In genomic region chr11:77593883-77594282, GRCh38 we compare ENCODE assay signal across 29 cellular contexts.
"Had no signal": no experiment of that assay in that cellular context is flagged by ENCODE, and none has a peak within 500 bp of the region (broad histone marks: within the 10 kb centered on the region; RNA-seq: fewer than 3 reads in every experiment).

No MANE protein-coding gene starts in this region.

- H3K27me3 ChIP-seq: ascending aorta, brain microvascular endothelial cell, esophagus muscularis mucosa, gastroesophageal sphincter had no signal

- H3K27ac Mint-ChIP-seq: activated CD4-positive, alpha-beta memory T cell treated with anti-CD3 and anti-CD28 coated beads for 36 hours; activated CD4-positive, alpha-beta T cell treated with anti-CD3 and anti-CD28 coated beads for 36 hours; activated CD4-positive, alpha-beta T cell treated with anti-CD3 and anti-CD28 coated beads, Interleukin-2, amount 10 ng/mL, durations not matched to agents 24 days and 14 days; activated CD8-positive, alpha-beta memory T cell treated with anti-CD3 and anti-CD28 coated beads, Interleukin-2, amount 10 ng/mL, durations not matched to agents 7 days and 5 days; activated CD8-positive, alpha-beta T cell treated with anti-CD3 and anti-CD28 coated beads, Interleukin-2, amount 10 ng/mL, durations not matched to agents 7 days and 5 days; activated naive CD4-positive, alpha-beta T cell treated with anti-CD3 and anti-CD28 coated beads for 36 hours; activated naive CD4-positive, alpha-beta T cell treated with anti-CD3 and anti-CD28 coated beads, Interleukin-2, amount 50 U/mL, for 24 hours; activated naive CD8-positive, alpha-beta T cell treated with anti-CD3 and anti-CD28 coated beads for 36 hours; activated naive CD8-positive, alpha-beta T cell treated with anti-CD3 and anti-CD28 coated beads, Interleukin-2, amount 50 U/mL, for 24 hours; activated T-helper 1 cell treated with anti-CD3 and anti-CD28 coated beads, Interleukin-12 subunit alpha, Interleukin-12 subunit beta, Interleukin-2, Interleukin-4 antibody, amounts not matched to agents 30 ng/mL and 10 ng/mL and 1 ng/mL, durations not matched to agents 14 hours and 24 hours and 36 hours; activated T-helper 2 cell treated with anti-CD3 and anti-CD28 coated beads, Interferon-gamma antibody, Interleukin-2, Interleukin-4, amounts not matched to agents 10 μg/mL and 5 μg/mL and 100 μg/mL, durations not matched to agents 14 hours and 24 hours and 36 hours; effector memory CD8-positive, alpha-beta T cell had no signal

- H3K9me3 ChIP-seq: ascending aorta, esophagus muscularis mucosa, gastroesophageal sphincter had no signal

- DNase-seq: activated CD4-positive, alpha-beta memory T cell treated with anti-CD3 and anti-CD28 coated beads for 36 hours; activated CD4-positive, alpha-beta T cell treated with anti-CD3 and anti-CD28 coated beads for 36 hours; activated CD4-positive, alpha-beta T cell treated with anti-CD3 and anti-CD28 coated beads, Interleukin-2, amount 10 ng/mL, durations not matched to agents 24 days and 14 days; activated CD4-positive, CD25-positive, alpha-beta regulatory T cell; activated CD4-positive, CD25-positive, alpha-beta regulatory T cell treated with anti-CD3 and anti-CD28 coated beads, Interleukin-2, amount 50 U/mL, for 72 hours; activated CD8-positive, alpha-beta memory T cell treated with anti-CD3 and anti-CD28 coated beads, Interleukin-2, amount 10 ng/mL, durations not matched to agents 7 days and 5 days; activated CD8-positive, alpha-beta memory T cell treated with anti-CD3 and anti-CD28 coated beads, Interleukin-2, amount 50 U/mL, for 4 hours; activated CD8-positive, alpha-beta T cell treated with anti-CD3 and anti-CD28 coated beads, Interleukin-2, amount 10 ng/mL, durations not matched to agents 7 days and 5 days; activated effector memory CD4-positive, alpha-beta T cell treated with anti-CD3 and anti-CD28 coated beads, Interleukin-2, amount 50 U/mL, for 16 hours; activated naive CD4-positive, alpha-beta T cell treated with anti-CD3 and anti-CD28 coated beads for 36 hours; activated naive CD8-positive, alpha-beta T cell treated with anti-CD3 and anti-CD28 coated beads for 36 hours; activated naive CD8-positive, alpha-beta T cell treated with anti-CD3 and anti-CD28 coated beads, Interleukin-2, amount 50 U/mL, for 24 hours; activated T-cell treated with anti-CD3 and anti-CD28 coated beads, Interleukin-2, amount 50 U/mL, for 1 hour; activated T-cell treated with anti-CD3 and anti-CD28 coated beads, Interleukin-2, amount 50 U/mL, for 48 hours; brain microvascular endothelial cell; cortex of kidney; dermis blood vessel endothelial cell; effector CD4-positive, alpha-beta T cell; effector memory CD8-positive, alpha-beta T cell; erythroblast; foreskin melanocyte; T-helper 2 cell had no signal

- H3K36me3 Mint-ChIP-seq: activated CD4-positive, alpha-beta memory T cell treated with anti-CD3 and anti-CD28 coated beads for 36 hours; activated naive CD4-positive, alpha-beta T cell treated with anti-CD3 and anti-CD28 coated beads, Interleukin-2, amount 50 U/mL, for 24 hours had no signal

- H3K9me3 Mint-ChIP-seq: activated CD4-positive, alpha-beta memory T cell treated with anti-CD3 and anti-CD28 coated beads for 36 hours; activated CD4-positive, alpha-beta T cell treated with anti-CD3 and anti-CD28 coated beads, Interleukin-2, amount 10 ng/mL, durations not matched to agents 24 days and 14 days; activated naive CD4-positive, alpha-beta T cell treated with anti-CD3 and anti-CD28 coated beads for 36 hours; activated naive CD4-positive, alpha-beta T cell treated with anti-CD3 and anti-CD28 coated beads, Interleukin-2, amount 50 U/mL, for 24 hours; activated naive CD8-positive, alpha-beta T cell treated with anti-CD3 and anti-CD28 coated beads for 36 hours; activated naive CD8-positive, alpha-beta T cell treated with anti-CD3 and anti-CD28 coated beads, Interleukin-2, amount 50 U/mL, for 24 hours; activated T-helper 1 cell treated with anti-CD3 and anti-CD28 coated beads, Interleukin-12 subunit alpha, Interleukin-12 subunit beta, Interleukin-2, Interleukin-4 antibody, amounts not matched to agents 30 ng/mL and 10 ng/mL and 1 ng/mL, durations not matched to agents 14 hours and 24 hours and 36 hours; activated T-helper 2 cell treated with anti-CD3 and anti-CD28 coated beads, Interferon-gamma antibody, Interleukin-2, Interleukin-4, amounts not matched to agents 10 μg/mL and 5 μg/mL and 100 μg/mL, durations not matched to agents 14 hours and 24 hours and 36 hours; central memory CD8-positive, alpha-beta T cell; effector memory CD8-positive, alpha-beta T cell had no signal

- H3K27me3 Mint-ChIP-seq: activated CD4-positive, alpha-beta memory T cell treated with anti-CD3 and anti-CD28 coated beads for 36 hours; activated naive CD4-positive, alpha-beta T cell treated with anti-CD3 and anti-CD28 coated beads, Interleukin-2, amount 50 U/mL, for 24 hours; activated naive CD8-positive, alpha-beta T cell treated with anti-CD3 and anti-CD28 coated beads for 36 hours; activated naive CD8-positive, alpha-beta T cell treated with anti-CD3 and anti-CD28 coated beads, Interleukin-2, amount 50 U/mL, for 24 hours; central memory CD8-positive, alpha-beta T cell; effector memory CD8-positive, alpha-beta T cell had no signal

- H3K4me3 ChIP-seq: ascending aorta, esophagus muscularis mucosa, gastroesophageal sphincter had no signal

- ATAC-seq: activated CD4-positive, alpha-beta T cell treated with anti-CD3 and anti-CD28 coated beads for 36 hours; activated CD8-positive, alpha-beta memory T cell treated with anti-CD3 and anti-CD28 coated beads, Interleukin-2, amount 10 ng/mL, durations not matched to agents 7 days and 5 days; activated CD8-positive, alpha-beta T cell treated with anti-CD3 and anti-CD28 coated beads, Interleukin-2, amount 10 ng/mL, durations not matched to agents 7 days and 5 days; activated naive CD8-positive, alpha-beta T cell treated with anti-CD3 and anti-CD28 coated beads, Interleukin-2, amount 50 U/mL, for 24 hours; effector memory CD8-positive, alpha-beta T cell; gastroesophageal sphincter had no signal

- H3K27ac ChIP-seq: ascending aorta, brain microvascular endothelial cell, esophagus muscularis mucosa, gastroesophageal sphincter had no signal

- H3K4me3 Mint-ChIP-seq: activated CD4-positive, alpha-beta memory T cell treated with anti-CD3 and anti-CD28 coated beads for 36 hours; activated CD4-positive, alpha-beta T cell treated with anti-CD3 and anti-CD28 coated beads for 36 hours; activated CD4-positive, alpha-beta T cell treated with anti-CD3 and anti-CD28 coated beads, Interleukin-2, amount 10 ng/mL, durations not matched to agents 24 days and 14 days; activated CD8-positive, alpha-beta memory T cell treated with anti-CD3 and anti-CD28 coated beads, Interleukin-2, amount 10 ng/mL, durations not matched to agents 7 days and 5 days; activated CD8-positive, alpha-beta T cell treated with anti-CD3 and anti-CD28 coated beads, Interleukin-2, amount 10 ng/mL, durations not matched to agents 7 days and 5 days; activated naive CD4-positive, alpha-beta T cell treated with anti-CD3 and anti-CD28 coated beads for 36 hours; activated naive CD4-positive, alpha-beta T cell treated with anti-CD3 and anti-CD28 coated beads, Interleukin-2, amount 50 U/mL, for 24 hours; activated naive CD8-positive, alpha-beta T cell treated with anti-CD3 and anti-CD28 coated beads for 36 hours; activated naive CD8-positive, alpha-beta T cell treated with anti-CD3 and anti-CD28 coated beads, Interleukin-2, amount 50 U/mL, for 24 hours; activated T-helper 1 cell treated with anti-CD3 and anti-CD28 coated beads, Interleukin-12 subunit alpha, Interleukin-12 subunit beta, Interleukin-2, Interleukin-4 antibody, amounts not matched to agents 30 ng/mL and 10 ng/mL and 1 ng/mL, durations not matched to agents 14 hours and 24 hours and 36 hours; central memory CD8-positive, alpha-beta T cell; effector memory CD8-positive, alpha-beta T cell had no signal

- H3K36me3 ChIP-seq: ascending aorta, brain microvascular endothelial cell, gastroesophageal sphincter had no signal
